In the genomic region with DNA sequence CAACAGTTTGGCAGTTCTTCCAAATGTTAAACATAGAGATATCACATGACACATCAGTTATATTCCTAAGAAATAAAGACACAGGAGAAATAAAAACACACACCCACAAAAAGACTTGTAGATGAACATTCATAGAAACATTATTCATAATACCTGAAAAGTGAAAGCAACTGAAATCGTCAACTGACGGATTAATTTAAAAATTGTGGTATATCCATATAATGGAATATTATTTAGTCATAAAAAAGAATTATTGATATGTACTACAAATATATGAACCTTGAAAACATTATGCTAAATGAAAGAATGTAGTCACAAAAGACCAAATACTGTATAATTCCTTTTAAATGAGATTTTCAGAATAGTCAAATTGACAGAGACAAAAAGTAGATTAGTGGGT, we compare ENCODE assay signal across 1 cellular context.
TF ChIP-seq lines count a peak whose summit lies in the region.

No MANE protein-coding gene starts in this region.

TF ChIP-seq in SK-N-SH, 30 proteins besides CTCF, POLR2A, EP300 and RAD21 (continued from another document):
- TF ChIP-seq USF1 (IDR thresholded peaks at IDR 0.05; ENCODE audit: borderline replicate concordance, low read depth) (no peak), RCOR1 (IDR thresholded peaks at IDR 0.05; ENCODE audit: low read length) (no peak), ELF1 (IDR thresholded peaks at IDR 0.05) (no peak), TCF12 (IDR thresholded peaks at IDR 0.05) (no peak), MXI1 (IDR thresholded peaks at IDR 0.05; ENCODE audit: low read depth, low read length) (no peak), JUND (IDR thresholded peaks at IDR 0.05) (no peak), EZH2phosphoT487 (IDR thresholded peaks at IDR 0.05; ENCODE audit: borderline replicate concordance, low read depth) (no peak), ZBTB33 (IDR thresholded peaks at IDR 0.05; ENCODE audit: borderline replicate concordance, low read depth) (no peak)
- TF ChIP-seq, protein P1, sequence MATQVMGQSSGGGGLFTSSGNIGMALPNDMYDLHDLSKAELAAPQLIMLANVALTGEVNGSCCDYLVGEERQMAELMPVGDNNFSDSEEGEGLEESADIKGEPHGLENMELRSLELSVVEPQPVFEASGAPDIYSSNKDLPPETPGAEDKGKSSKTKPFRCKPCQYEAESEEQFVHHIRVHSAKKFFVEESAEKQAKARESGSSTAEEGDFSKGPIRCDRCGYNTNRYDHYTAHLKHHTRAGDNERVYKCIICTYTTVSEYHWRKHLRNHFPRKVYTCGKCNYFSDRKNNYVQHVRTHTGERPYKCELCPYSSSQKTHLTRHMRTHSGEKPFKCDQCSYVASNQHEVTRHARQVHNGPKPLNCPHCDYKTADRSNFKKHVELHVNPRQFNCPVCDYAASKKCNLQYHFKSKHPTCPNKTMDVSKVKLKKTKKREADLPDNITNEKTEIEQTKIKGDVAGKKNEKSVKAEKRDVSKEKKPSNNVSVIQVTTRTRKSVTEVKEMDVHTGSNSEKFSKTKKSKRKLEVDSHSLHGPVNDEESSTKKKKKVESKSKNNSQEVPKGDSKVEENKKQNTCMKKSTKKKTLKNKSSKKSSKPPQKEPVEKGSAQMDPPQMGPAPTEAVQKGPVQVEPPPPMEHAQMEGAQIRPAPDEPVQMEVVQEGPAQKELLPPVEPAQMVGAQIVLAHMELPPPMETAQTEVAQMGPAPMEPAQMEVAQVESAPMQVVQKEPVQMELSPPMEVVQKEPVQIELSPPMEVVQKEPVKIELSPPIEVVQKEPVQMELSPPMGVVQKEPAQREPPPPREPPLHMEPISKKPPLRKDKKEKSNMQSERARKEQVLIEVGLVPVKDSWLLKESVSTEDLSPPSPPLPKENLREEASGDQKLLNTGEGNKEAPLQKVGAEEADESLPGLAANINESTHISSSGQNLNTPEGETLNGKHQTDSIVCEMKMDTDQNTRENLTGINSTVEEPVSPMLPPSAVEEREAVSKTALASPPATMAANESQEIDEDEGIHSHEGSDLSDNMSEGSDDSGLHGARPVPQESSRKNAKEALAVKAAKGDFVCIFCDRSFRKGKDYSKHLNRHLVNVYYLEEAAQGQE (IDR thresholded peaks at IDR 0.05; ENCODE audit: low read depth, low read length) = no peak
- TF ChIP-seq, protein P2, sequence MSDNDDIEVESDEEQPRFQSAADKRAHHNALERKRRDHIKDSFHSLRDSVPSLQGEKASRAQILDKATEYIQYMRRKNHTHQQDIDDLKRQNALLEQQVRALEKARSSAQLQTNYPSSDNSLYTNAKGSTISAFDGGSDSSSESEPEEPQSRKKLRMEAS (IDR thresholded peaks at IDR 0.05; ENCODE audit: low read depth) = no peak
